Comparison of ENCODE assay signal across 8 cellular contexts in genomic region chr3:184565421-184566211, GRCh38. TPM values are rescaled to one million over a fixed set of nuclear protein-coding genes. Genes with fewer than 3 reads are reported as not detected.
DNase-seq lines count a peak whose midpoint lies in the region; ATAC-seq and TF ChIP-seq lines count a peak whose summit lies in the region.

No MANE protein-coding gene starts in this region.

- H3K4me2 ChIP-seq in GM23338 (peak overlapping the region; percentile 58), PC-9 (peak overlapping the region; percentile 69), skeletal muscle satellite cell (ENCODE audit: low read length) (peak overlapping the region; percentile 47)

- H3K27ac Mint-ChIP-seq in GM23338, result no peak overlapping the region

- peaks cover 19% of the 10 kb centered on the region for H4K20me1 ChIP-seq in GM23338 (replicated peaks; ENCODE audit: insufficient read depth)
- no peaks in the 10 kb centered on the region for H4K20me1 ChIP-seq in PC-9 (ENCODE audit: insufficient read depth)

- H2AFZ ChIP-seq in GM23338, result no peak overlapping the region
- H2AFZ ChIP-seq in PC-9, result no peak overlapping the region

- H3K27me3 ChIP-seq in GM23338 (ENCODE audit: insufficient read depth) (peaks cover 94% of the 10 kb centered on the region), PC-9 (ENCODE audit: insufficient read depth, low read depth) (peaks cover 12% of the 10 kb centered on the region), skeletal muscle satellite cell (ENCODE audit: control insufficient read depth, insufficient read depth, low read length) (peaks cover 4% of the 10 kb centered on the region)

- no peak for TF ChIP-seq CTCF in GM23338 (conservative IDR thresholded peaks at IDR 0.05; ENCODE audit: low read depth in 2 of 2)
- no peak for TF ChIP-seq CTCF in PC-9 (conservative IDR thresholded peaks at IDR 0.05)
- TF ChIP-seq CTCF in fibroblast of the aortic adventitia (IDR thresholded peaks at IDR 0.05; ENCODE audit: insufficient read depth, low read length), result no peak

- H3K4me1 ChIP-seq in GM23338 (ENCODE audit: insufficient read depth) (peaks cover 53% of the 10 kb centered on the region), PC-9 (replicated peaks; ENCODE audit: insufficient read depth) (peaks cover 49% of the 10 kb centered on the region), skeletal muscle satellite cell (ENCODE audit: control insufficient read depth, insufficient read depth, low read length) (peaks cover 42% of the 10 kb centered on the region)

- POLR2A ChIA-PET in PC-9 (lab: Charles Lee; ENCODE audit: unreplicated experiment), result interaction anchor here (0.5 to 0.6 kb wide), 2 partner anchors 9 to 157 kb away, joined by 4 to 7 read pairs; no protein-coding TSS in a partner anchor

- peak overlapping the region; percentile 46 for H3K4me3 Mint-ChIP-seq in GM23338

- no TSS peak for BruUV-seq in PC-9 (replicated peaks; lab: Mats Ljungman, UMichigan)

- H3K36me3 ChIP-seq in GM23338 (ENCODE audit: insufficient read depth), result no peaks in the 10 kb centered on the region
- H3K36me3 ChIP-seq in PC-9 (ENCODE audit: low read depth), result no peaks in the 10 kb centered on the region
- no peaks in the 10 kb centered on the region for H3K36me3 ChIP-seq in skeletal muscle satellite cell (ENCODE audit: insufficient read depth, low read length)

- no peaks in the 10 kb centered on the region for H3K9me3 ChIP-seq in PC-9 (ENCODE audit: insufficient read depth, low read depth)
- H3K9me3 ChIP-seq in skeletal muscle satellite cell (replicated peaks; ENCODE audit: low read length), result no peaks in the 10 kb centered on the region

- no peak overlapping the region for H3K4me3 ChIP-seq in GM23338
- H3K4me3 ChIP-seq in PC-9, result peak overlapping the region; percentile 32; the same call in 1 of the 2 replicates
- no peak overlapping the region for H3K4me3 ChIP-seq in fibroblast of the aortic adventitia (ENCODE audit: low read depth, low read length)
- H3K4me3 ChIP-seq in skeletal muscle satellite cell (ENCODE audit: low read length), result no peak overlapping the region

- H3F3A ChIP-seq in GM23338 (replicated peaks; ENCODE audit: low read depth) (0 out of 2 replicates have a peak, but pooled peaks cover 3% of the 10 kb centered on the region), PC-9 (ENCODE audit: insufficient read depth, low read depth) (peaks cover 18% of the 10 kb centered on the region)

- intact Hi-C loops in PC-9 (cut with micrococcal nuclease; ENCODE audit: unreplicated experiment), result loop anchor here (1.0 to 2.0 kb wide), 7 partner anchors 37 to 183 kb away; no protein-coding TSS in a partner anchor

- H3K27ac ChIP-seq in GM23338 (ENCODE audit: low read depth) (no peak overlapping the region), PC-9 (peak overlapping the region; percentile 25)

- ATAC-seq in GM23338 (no peak), HG03521 (IDR thresholded peaks at IDR 0.05; ENCODE audit: unreplicated experiment) (no peak)

- H3K9me2 ChIP-seq in GM23338 (ENCODE audit: insufficient read depth) (no peaks in the 10 kb centered on the region), PC-9 (ENCODE audit: insufficient read depth) (no peaks in the 10 kb centered on the region)

- H3K79me2 ChIP-seq in GM23338 (replicated peaks; ENCODE audit: insufficient read depth), result no peaks in the 10 kb centered on the region
- no peaks in the 10 kb centered on the region for H3K79me2 ChIP-seq in PC-9 (ENCODE audit: low read depth)

- no peaks in the 10 kb centered on the region; the same call in 2 of the 3 replicates for H3K9me3 Mint-ChIP-seq in GM23338

- H3K4me1 Mint-ChIP-seq in GM23338, result peaks cover 60% of the 10 kb centered on the region

- DNase-seq in GM23338 (ENCODE audit: low spot score) (no peak), PC-9 (peak; percentile 95 to 98), fibroblast of the aortic adventitia (ENCODE audit: low read depth) (peak; percentile 80), T-helper 2 cell (no peak)
- no peak for DNase-seq in activated T-cell treated with anti-CD3 and anti-CD28 coated beads, Interleukin-2, amount 50 U/mL, for 1 hour
- no peak for DNase-seq in stimulated activated CD4-positive, alpha-beta T cell treated with anti-CD3 and anti-CD28 coated beads, Interleukin-4, amount 100 ng/mL, for 24 hours

- H3K36me3 Mint-ChIP-seq in GM23338 (ENCODE audit: low read depth), result no peaks in the 10 kb centered on the region

- CTCF ChIA-PET in PC-9 (lab: Charles Lee), result interaction anchor here (1.0 kb wide), 1 partner anchor 172 kb away, joined by 3 read pairs; no protein-coding TSS in a partner anchor

- peak overlapping the region; percentile 19 for H3K9ac ChIP-seq in skeletal muscle satellite cell (ENCODE audit: low read depth, low read length)

- H3K27me3 Mint-ChIP-seq in GM23338 (ENCODE audit: insufficient read depth, low read depth, poor library complexity), result peaks cover 93% of the 10 kb centered on the region

TF ChIP-seq in GM23338, 12 proteins besides CTCF, POLR2A, EP300 and RAD21:
- no peak for TF ChIP-seq ETS1 (IDR thresholded peaks at IDR 0.05)
- no peak for TF ChIP-seq EZH2phosphoT487 (IDR thresholded peaks at IDR 0.05; ENCODE audit: unreplicated experiment)
- no peak for TF ChIP-seq CREB1 (CRISPR knock-in tag; IDR thresholded peaks at IDR 0.05; ENCODE audit: low read depth)
- TF ChIP-seq ZNF114 (CRISPR knock-in tag; IDR thresholded peaks at IDR 0.05), result no peak
- no peak for TF ChIP-seq POLR2AphosphoS5 (IDR thresholded peaks at IDR 0.05; ENCODE audit: low read depth)
TF ChIP-seq in GM23338: peak in this region for 0.

RNA-seq across cellular contexts. Expression of gene EPHB3, which starts 4.0 kb away (rescaled TPM):
- 1.0 and 2.0 TPM in 2 replicates for total RNA-seq in GM23338 (2014; rRNA removed; shearing (Covaris generic))
- 0.54 and 0.57 TPM in 2 replicates for polyA plus RNA-seq in GM23338 (2016; fragmentation: Nextera tagmentation; extraction: Ambion mirVana)
- total RNA-seq in PC-9 (2021), result 12.0 and 15.7 TPM in 2 replicates
- total RNA-seq in fibroblast of the aortic adventitia (ENCODE audit: low replicate concordance), result 2.5 and 4.7 TPM in 2 replicates
- total RNA-seq in skeletal muscle satellite cell (2012; rRNA removed), result 0.51 and 1.5 TPM in 2 replicates

Comparison
In these comparisons a context has a peak if more than half of its experiments do, and no peak if none do; other contexts are left out.
1. DNase-seq: peak in PC-9 (2 of 2) and fibroblast of the aortic adventitia (single experiment); none in GM23338 (single experiment), activated T-cell treated with anti-CD3 and anti-CD28 coated beads, Interleukin-2, amount 50 U/mL, for 1 hour (single experiment), T-helper 2 cell (0 of 5) and stimulated activated CD4-positive, alpha-beta T cell treated with anti-CD3 and anti-CD28 coated beads, Interleukin-4, amount 100 ng/mL, for 24 hours (single experiment).
2. Peak in every context shown above with its lines, with median percentiles within 50 percentile points of each other: H3K4me2 ChIP-seq.